ENCODE assay signal across 8 cellular contexts in genomic region chr6:144215402-144215931, GRCh38.
DNase-seq lines count a peak whose midpoint lies in the region; ATAC-seq and TF ChIP-seq lines count a peak whose summit lies in the region.

No MANE protein-coding gene starts in this region.

- POLR2A ChIA-PET in CD4-positive, alpha-beta T cell (lab: Charles Lee): interaction anchor here (0.8 to 1.2 kb wide), 2 partner anchors 64 to 151 kb away, joined by 4 read pairs; no protein-coding TSS in a partner anchor
- POLR2A ChIA-PET in OCI-LY7 (lab: Charles Lee): interaction anchor here (1.1 to 1.3 kb wide), 2 partner anchors 16 to 127 kb away, joined by 3 to 5 read pairs; no protein-coding TSS in a partner anchor

- no peaks in the 10 kb centered on the region for H3K36me3 ChIP-seq in GM23338 (ENCODE audit: insufficient read depth)
- H3K36me3 ChIP-seq in OCI-LY7 (ENCODE audit: insufficient read depth, low read length): no peaks in the 10 kb centered on the region
- no peaks in the 10 kb centered on the region for H3K36me3 ChIP-seq in skeletal muscle tissue (ENCODE audit: control insufficient read depth in 3 of 3, insufficient read depth in 3 of 3, low read length in 3 of 3)

- H3K4me1 Mint-ChIP-seq in CD4-positive, alpha-beta T cell (ENCODE audit: low read depth): peaks cover 45% of the 10 kb centered on the region
- H3K4me1 Mint-ChIP-seq in GM23338: peaks cover 14% of the 10 kb centered on the region

- H2AFZ ChIP-seq in GM23338 (peak overlapping the region; percentile 99), OCI-LY7 (ENCODE audit: low read length) (peak overlapping the region; percentile 93)

- peak overlapping the region; percentile 98 for H3K4me3 Mint-ChIP-seq in CD4-positive, alpha-beta T cell
- H3K4me3 Mint-ChIP-seq in GM23338: peak overlapping the region; percentile 84

- CTCF ChIA-PET in CD4-positive, alpha-beta T cell (lab: Charles Lee): interaction anchor here (0.5 to 1.3 kb wide), 2 partner anchors 94 to 152 kb away, joined by 3 to 7 read pairs; no protein-coding TSS in a partner anchor
- CTCF ChIA-PET in OCI-LY7 (lab: Charles Lee; ENCODE audit: unreplicated experiment): no interaction called here

- H3K4me2 ChIP-seq in GM23338 (peak overlapping the region; percentile 87), OCI-LY7 (ENCODE audit: low read length) (peak overlapping the region; percentile 74)

- H3K27ac ChIP-seq in CD4-positive, alpha-beta T cell (ENCODE audit: low read depth, low read length): peak overlapping the region; percentile 82
- peak overlapping the region; percentile 63; the same call in 1 of the 2 replicates for H3K27ac ChIP-seq in GM23338 (ENCODE audit: low read depth)
- H3K27ac ChIP-seq in OCI-LY7 (ENCODE audit: low read depth, low read length, poor library complexity, severe bottlenecking): peak overlapping the region; percentile 78
- peak overlapping the region; percentile 89 for H3K27ac ChIP-seq in skeletal muscle tissue (ENCODE audit: low read depth, low read length)

- no peak for ATAC-seq in CD4-positive, alpha-beta T cell (ENCODE audit: poor library complexity)
- ATAC-seq in GM23338: peak; percentile 1; the same call in 2 of the 3 replicates
- no peak for ATAC-seq in HG02870 (IDR thresholded peaks at IDR 0.05; ENCODE audit: unreplicated experiment)
- no peak for ATAC-seq in HG03045 (IDR thresholded peaks at IDR 0.05; ENCODE audit: unreplicated experiment)

- H3K36me3 Mint-ChIP-seq in CD4-positive, alpha-beta T cell (ENCODE audit: low read depth): peaks cover 22% of the 10 kb centered on the region
- H3K36me3 Mint-ChIP-seq in GM23338 (ENCODE audit: low read depth): peaks cover 3% of the 10 kb centered on the region; the same call in 2 of the 3 replicates

- intact Hi-C loops in CD4-positive, alpha-beta T cell (cut with DNase I, micrococcal nuclease): loop anchor here (5.0 to 10.0 kb wide), 8 partner anchors 127 to 761 kb away; partner anchors contain the start of genes LTV1 (in 2 of the 2), ADAT2 (in 1 of the 2) and PEX3 (in 1 of the 2)
- intact Hi-C loops in OCI-LY7 (cut with micrococcal nuclease; ENCODE audit: unreplicated experiment): loop anchor here (5.0 to 10.0 kb wide), 5 partner anchors 127 to 1589 kb away; partner anchors contain the start of genes EPM2A and LTV1

- H3K27me3 ChIP-seq in CD4-positive, alpha-beta T cell (ENCODE audit: control insufficient read depth, insufficient read depth, low read length): no peaks in the 10 kb centered on the region
- H3K27me3 ChIP-seq in GM23338 (ENCODE audit: insufficient read depth): no peaks in the 10 kb centered on the region
- no peaks in the 10 kb centered on the region for H3K27me3 ChIP-seq in skeletal muscle tissue (ENCODE audit: control insufficient read depth in 3 of 3, insufficient read depth in 3 of 3, low read length in 3 of 3)

- no peak for TF ChIP-seq CTCF in CD4-positive, alpha-beta T cell (IDR thresholded peaks at IDR 0.05)
- TF ChIP-seq CTCF in GM23338 (conservative IDR thresholded peaks at IDR 0.05; ENCODE audit: low read depth in 2 of 2) (no peak), OCI-LY7 (conservative IDR thresholded peaks at IDR 0.05; ENCODE audit: low read length) (no peak), astrocyte of the spinal cord (IDR thresholded peaks at IDR 0.05; ENCODE audit: low read depth, low read length) (no peak)

- H3K4me3 ChIP-seq in GM23338 (peak overlapping the region; percentile 66), OCI-LY7 (ENCODE audit: low read depth, low read length, poor library complexity, severe bottlenecking) (peak overlapping the region; percentile 68), astrocyte of the spinal cord (ENCODE audit: low read depth, low read length) (peak overlapping the region; percentile 66), iPS-11a (ENCODE audit: low read depth, low read length) (peak overlapping the region; percentile 75), skeletal muscle tissue (ENCODE audit: low read length in 3 of 3) (peak overlapping the region; percentile 91 to 95 (median 94))

- H3K9me3 ChIP-seq in CD4-positive, alpha-beta T cell (ENCODE audit: control insufficient read depth, low read length): peaks cover 5% of the 10 kb centered on the region
- H3K9me3 ChIP-seq in OCI-LY7 (ENCODE audit: low read length) (no peaks in the 10 kb centered on the region), skeletal muscle tissue (ENCODE audit: control insufficient read depth in 3 of 3, low read length in 3 of 3) (no peaks in the 10 kb centered on the region)

- peaks cover 6% of the 10 kb centered on the region; the same call in 1 of the 2 replicates for H3K4me1 ChIP-seq in GM23338 (ENCODE audit: insufficient read depth)
- H3K4me1 ChIP-seq in OCI-LY7 (ENCODE audit: insufficient read depth, low read length, poor library complexity, severe bottlenecking): peaks cover 17% of the 10 kb centered on the region
- peaks cover 10 to 13% (median 11%) of the 10 kb centered on the region in 3 donors for H3K4me1 ChIP-seq in skeletal muscle tissue (ENCODE audit: control insufficient read depth in 3 of 3, insufficient read depth in 3 of 3, low read length in 3 of 3)

- peaks cover 21% of the 10 kb centered on the region for H3K27me3 Mint-ChIP-seq in CD4-positive, alpha-beta T cell
- peaks cover 20% of the 10 kb centered on the region for H3K27me3 Mint-ChIP-seq in GM23338 (ENCODE audit: insufficient read depth, low read depth, poor library complexity)

- BruUV-seq in OCI-LY7 (replicated peaks; lab: Mats Ljungman, UMichigan): no TSS peak

- H3K27ac Mint-ChIP-seq in CD4-positive, alpha-beta T cell: peak overlapping the region; percentile 100
- H3K27ac Mint-ChIP-seq in GM23338: peak overlapping the region; percentile 89

- peak in 4 of 10 experiments; percentile 1 to 38 (median 4) for DNase-seq in CD4-positive, alpha-beta T cell
- DNase-seq in GM23338 (ENCODE audit: low spot score) (no peak), OCI-LY7 (ENCODE audit: low spot score) (peak; percentile 33), astrocyte of the spinal cord (ENCODE audit: low read depth, low spot score) (no peak)

- H3F3A ChIP-seq in GM23338 (replicated peaks; ENCODE audit: low read depth): no peaks in the 10 kb centered on the region; the same call in 1 of the 2 replicates

- H4K20me1 ChIP-seq in GM23338 (replicated peaks; ENCODE audit: insufficient read depth): no peaks in the 10 kb centered on the region
- H4K20me1 ChIP-seq in OCI-LY7 (ENCODE audit: insufficient read depth, low read length): no peaks in the 10 kb centered on the region

- H3K9ac ChIP-seq in skeletal muscle tissue (ENCODE audit: low read depth in 1 of 3, low read length in 3 of 3): peak overlapping the region; percentile 83 to 94 (median 86)

- H3K9me3 Mint-ChIP-seq in CD4-positive, alpha-beta T cell: peaks cover 2% of the 10 kb centered on the region
- peaks cover 17% of the 10 kb centered on the region; the same call in 2 of the 3 replicates for H3K9me3 Mint-ChIP-seq in GM23338

- no peaks in the 10 kb centered on the region for H3K9me2 ChIP-seq in GM23338 (ENCODE audit: insufficient read depth)
- H3K9me2 ChIP-seq in OCI-LY7 (ENCODE audit: insufficient read depth, low read length): no peaks in the 10 kb centered on the region

- in situ Hi-C loops in astrocyte of the spinal cord (cut with HindIII; ENCODE audit: low sequenced_read_pairs): no loop called here

- H3K79me2 ChIP-seq in GM23338 (replicated peaks; ENCODE audit: insufficient read depth) (no peaks in the 10 kb centered on the region), OCI-LY7 (ENCODE audit: insufficient read depth, low read depth, low read length) (no peaks in the 10 kb centered on the region)

TF ChIP-seq in GM23338, 12 proteins besides CTCF, POLR2A, EP300 and RAD21 (continues in another document):
- TF ChIP-seq POLR2AphosphoS5 (IDR thresholded peaks at IDR 0.05; ENCODE audit: low read depth) (no peak), REST (IDR thresholded peaks at IDR 0.05; ENCODE audit: unreplicated experiment) (no peak), STAT1 (IDR thresholded peaks at IDR 0.05; ENCODE audit: unreplicated experiment) (no peak), ETS1 (IDR thresholded peaks at IDR 0.05) (no peak), EZH2 (IDR thresholded peaks at IDR 0.05; ENCODE audit: low read depth, unreplicated experiment) (no peak), JUNB (IDR thresholded peaks at IDR 0.05; ENCODE audit: unreplicated experiment) (no peak), ZNF114 (CRISPR knock-in tag; IDR thresholded peaks at IDR 0.05) (no peak), EZH2phosphoT487 (IDR thresholded peaks at IDR 0.05; ENCODE audit: unreplicated experiment) (no peak), NANOG (IDR thresholded peaks at IDR 0.05; ENCODE audit: borderline replicate concordance) (no peak)
